8 cellular contexts compared by ENCODE assay signal in the genomic region with DNA sequence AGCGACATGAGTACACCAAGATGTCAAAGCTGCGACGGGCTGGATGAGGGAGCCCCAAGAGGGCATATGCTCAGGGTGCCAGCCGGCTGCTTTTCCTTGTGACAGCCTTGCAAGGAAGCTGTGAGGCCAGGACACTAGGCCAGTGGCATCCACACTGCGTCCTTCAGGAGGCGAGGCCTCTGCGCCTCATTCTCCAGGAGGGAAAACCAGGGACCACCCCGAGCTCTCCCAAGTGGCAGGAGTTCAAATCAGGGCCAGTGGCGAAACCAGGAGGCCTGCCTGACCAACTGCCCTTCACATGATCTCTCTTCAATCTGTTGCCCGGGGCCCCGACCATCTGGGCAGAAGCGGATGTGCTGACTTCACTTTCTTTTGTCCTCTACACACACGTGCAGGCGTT. TPM values are rescaled to one million over a fixed set of nuclear protein-coding genes. Genes with fewer than 3 reads are reported as not detected.
"Had no signal": no experiment of that assay in that cellular context is flagged by ENCODE, and none has a peak within 500 bp of the region (broad histone marks: within the 10 kb centered on the region; RNA-seq: fewer than 3 reads in every experiment).

No MANE protein-coding gene starts in this region.

- ATAC-seq: HCT116 had no signal

- H3K27ac ChIP-seq: GM23248 had no signal

- H3K9me3 Mint-ChIP-seq: HFFc6 had no signal

- H3K4me3 Mint-ChIP-seq: HFFc6 had no signal

- H2AFZ ChIP-seq: GM23248 had no signal

- DNase-seq: GM23248, GOT3, H7, HFFc6, IMR-90 had no signal

- H3K9me3 ChIP-seq: HAP-1 had no signal

- H3K4me1 ChIP-seq: HAP-1 had no signal

- H3K4me3 ChIP-seq: GM23248, HAP-1 had no signal

- H3K27ac Mint-ChIP-seq: HFFc6 had no signal

- H3K9ac ChIP-seq: GM23248 had no signal

RNA-seq across cellular contexts. Expression of gene FAM43B, which starts 52.7 kb away (rescaled TPM):
- total RNA-seq: HT-29, IMR-90 had no signal
